Comparison of ENCODE assay signal across 1 cellular context in genomic region chr5:3740546-3741371, GRCh38.
TF ChIP-seq lines count a peak whose summit lies in the region.

No MANE protein-coding gene starts in this region.

TF ChIP-seq in H1, 55 proteins besides CTCF, POLR2A, EP300 and RAD21 (continued from another document):
- no peak for TF ChIP-seq CHD7 (IDR thresholded peaks at IDR 0.05; ENCODE audit: insufficient replicate concordance, low read length)
